Comparison of ENCODE assay signal across 9 cellular contexts in genomic region chr2:66437055-66437454, GRCh38. TPM values are rescaled to one million over a fixed set of nuclear protein-coding genes. Genes with fewer than 3 reads are reported as not detected.
A peak's percentile ranks its signal among the peaks of the same experiment; 100 is the strongest.
DNase-seq lines count a peak whose midpoint lies in the region; ATAC-seq and TF ChIP-seq lines count a peak whose summit lies in the region.
"Had no signal": no experiment of that assay in that cellular context is flagged by ENCODE, and none has a peak within 500 bp of the region (broad histone marks: within the 10 kb centered on the region; RNA-seq: fewer than 3 reads in every experiment).

No MANE protein-coding gene starts in this region.

- H3K9me3 Mint-ChIP-seq in natural killer cell: no peaks in the 10 kb centered on the region
- H3K9me3 Mint-ChIP-seq in natural killer cell treated with Interleukin-12 subunit alpha and Interleukin-12 subunit beta and Interleukin-15 and Interleukin-18, amount 100 ng/mL, for 72 hours: no peaks in the 10 kb centered on the region

- H3K27ac Mint-ChIP-seq in natural killer cell: no peak overlapping the region
- H3K27ac Mint-ChIP-seq in natural killer cell treated with Interleukin-12 subunit alpha and Interleukin-12 subunit beta and Interleukin-15 and Interleukin-18, amount 100 ng/mL, for 72 hours: no peak overlapping the region

- peak overlapping the region; percentile 86 for H3K4me3 ChIP-seq in neural cell (ENCODE audit: low read length)

- TF ChIP-seq EP300 in neural cell (conservative IDR thresholded peaks at IDR 0.05; ENCODE audit: poor library complexity, severe bottlenecking): no peak

- H3F3A ChIP-seq in neural cell (ENCODE audit: insufficient read depth, low read length, poor library complexity, severe bottlenecking): peaks cover 7% of the 10 kb centered on the region

- H3K4me1 Mint-ChIP-seq in natural killer cell: peaks cover 38 to 40% of the 10 kb centered on the region in 2 donors
- peaks cover 24 to 25% of the 10 kb centered on the region in 2 donors for H3K4me1 Mint-ChIP-seq in natural killer cell treated with Interleukin-12 subunit alpha and Interleukin-12 subunit beta and Interleukin-15 and Interleukin-18, amount 100 ng/mL, for 72 hours (ENCODE audit: low read depth in 2 of 2)

- H3K36me3 ChIP-seq in neural cell (ENCODE audit: insufficient read depth, low read length): no peaks in the 10 kb centered on the region

- H3K9me3 ChIP-seq in neural cell (ENCODE audit: low read length): no peaks in the 10 kb centered on the region

- H3K4me3 Mint-ChIP-seq in natural killer cell: peak overlapping the region; percentile 80
- H3K4me3 Mint-ChIP-seq in natural killer cell treated with Interleukin-12 subunit alpha and Interleukin-12 subunit beta and Interleukin-15 and Interleukin-18, amount 100 ng/mL, for 72 hours: no peak overlapping the region

- H3K9me2 ChIP-seq in neural cell (ENCODE audit: insufficient read depth, low read length): no peaks in the 10 kb centered on the region

- TF ChIP-seq CTCF in natural killer cell (IDR thresholded peaks at IDR 0.05) (no peak), neural cell (IDR thresholded peaks at IDR 0.05; ENCODE audit: poor library complexity, severe bottlenecking) (no peak)

- H3K27me3 Mint-ChIP-seq in natural killer cell (ENCODE audit: low read depth in 2 of 2): peaks cover 66% of the 10 kb centered on the region in 2 donors
- H3K27me3 Mint-ChIP-seq in natural killer cell treated with Interleukin-12 subunit alpha and Interleukin-12 subunit beta and Interleukin-15 and Interleukin-18, amount 100 ng/mL, for 72 hours: peaks cover 54 to 76% of the 10 kb centered on the region in 2 donors

- H3K36me3 Mint-ChIP-seq in natural killer cell: no peaks in the 10 kb centered on the region
- peaks cover 4% of the 10 kb centered on the region for H3K36me3 Mint-ChIP-seq in natural killer cell treated with Interleukin-12 subunit alpha and Interleukin-12 subunit beta and Interleukin-15 and Interleukin-18, amount 100 ng/mL, for 72 hours

- no peak for DNase-seq in natural killer cell
- no peak for DNase-seq in natural killer cell treated with Interleukin-12 subunit alpha and Interleukin-12 subunit beta and Interleukin-15 and Interleukin-18, amount 100 ng/mL, for 72 hours (ENCODE audit: low spot score)
- no peak for DNase-seq in epithelial cell of prostate (ENCODE audit: low read depth, low spot score)
- no peak for DNase-seq in putamen (ENCODE audit: low spot score)
- DNase-seq: NCI-H2029 had no signal

- H3K79me2 ChIP-seq in neural cell (replicated peaks; ENCODE audit: insufficient read depth, low read length): peaks cover 67% of the 10 kb centered on the region

- H3K27ac ChIP-seq in epithelial cell of prostate (peak overlapping the region; percentile 85), neural cell (ENCODE audit: low read length) (peak overlapping the region; percentile 98)

- TF ChIP-seq RAD21 in neural cell (conservative IDR thresholded peaks at IDR 0.05): no peak

- H2AFZ ChIP-seq in neural cell (ENCODE audit: low read depth, low read length): no peak overlapping the region

- H4K20me1 ChIP-seq in neural cell (ENCODE audit: insufficient read depth): no peaks in the 10 kb centered on the region

- H3K9ac ChIP-seq in neural cell (ENCODE audit: low read length): peak overlapping the region; percentile 96

- ATAC-seq in natural killer cell (no peak), GM18870 (IDR thresholded peaks at IDR 0.05; ENCODE audit: unreplicated experiment) (no peak), GM18498 (IDR thresholded peaks at IDR 0.05; ENCODE audit: unreplicated experiment) (no peak), HG03159 (IDR thresholded peaks at IDR 0.05; ENCODE audit: unreplicated experiment) (no peak)
- no peak for ATAC-seq in natural killer cell treated with Interleukin-12 subunit alpha and Interleukin-12 subunit beta and Interleukin-15 and Interleukin-18, amount 100 ng/mL, for 72 hours

- intact Hi-C loops in natural killer cell (cut with micrococcal nuclease): loop anchor here (10.0 kb wide), 1 partner anchor 138 kb away; no protein-coding TSS in a partner anchor

- H3K27me3 ChIP-seq in neural cell (ENCODE audit: insufficient read depth, low read depth, low read length): peaks cover 7% of the 10 kb centered on the region

- H3K4me2 ChIP-seq in neural cell (ENCODE audit: low read length): peak overlapping the region; percentile 96

TF ChIP-seq in neural cell, 6 proteins besides CTCF, POLR2A, EP300 and RAD21:
- TF ChIP-seq SMC3 (conservative IDR thresholded peaks at IDR 0.05; ENCODE audit: poor library complexity) (no peak), MXI1 (conservative IDR thresholded peaks at IDR 0.05; ENCODE audit: poor library complexity, severe bottlenecking) (peak; percentile 31), REST (IDR thresholded peaks at IDR 0.05; ENCODE audit: borderline replicate concordance) (no peak), TAF1 (IDR thresholded peaks at IDR 0.05; ENCODE audit: low read depth) (no peak), POLR2AphosphoS5 (IDR thresholded peaks at IDR 0.05) (no peak), EZH2 (IDR thresholded peaks at IDR 0.05; ENCODE audit: borderline replicate concordance, insufficient read depth, low read length, poor library complexity, severe bottlenecking) (no peak)

RNA-seq across cellular contexts. Expression of gene MEIS1, which starts 2.1 kb away (rescaled TPM):
- 1 to 10 TPM; 2.0 to 5.4 (median 3.6) TPM for total RNA-seq in natural killer cell
- 1 to 10 TPM in 1 of 2 donors, under 1 TPM in 1; 0.53 to 3.6 TPM for total RNA-seq in natural killer cell treated with Interleukin-12 subunit alpha and Interleukin-12 subunit beta and Interleukin-15 and Interleukin-18, amount 100 ng/mL, for 72 hours
- 40.5 and 46.5 TPM in 2 replicates for polyA plus RNA-seq in neural cell
- 87.2 and 89.4 TPM in 2 replicates for polyA minus RNA-seq in neural cell
